In genomic region chr11:5541427-5541826, GRCh38 we compare ENCODE assay signal across 33 cellular contexts. TPM values are rescaled to one million over a fixed set of nuclear protein-coding genes. Genes with fewer than 3 reads are reported as not detected.
"Had no signal": no experiment of that assay in that cellular context is flagged by ENCODE, and none has a peak within 500 bp of the region (broad histone marks: within the 10 kb centered on the region; RNA-seq: fewer than 3 reads in every experiment).

No MANE protein-coding gene starts in this region.

- H3K4me1 ChIP-seq: adrenal gland, ascending aorta, esophagus muscularis mucosa, foreskin keratinocyte, gastrocnemius medialis, heart left ventricle had no signal

- ATAC-seq: activated CD4-positive, alpha-beta T cell treated with anti-CD3 and anti-CD28 coated beads for 36 hours; activated CD8-positive, alpha-beta memory T cell treated with anti-CD3 and anti-CD28 coated beads, Interleukin-2, amount 10 ng/mL, durations not matched to agents 7 days and 5 days; activated CD8-positive, alpha-beta T cell treated with anti-CD3 and anti-CD28 coated beads, Interleukin-2, amount 10 ng/mL, durations not matched to agents 7 days and 5 days; activated naive CD8-positive, alpha-beta T cell treated with anti-CD3 and anti-CD28 coated beads, Interleukin-2, amount 50 U/mL, for 24 hours; effector memory CD8-positive, alpha-beta T cell; foreskin keratinocyte; gastrocnemius medialis; heart left ventricle had no signal

- H3K27me3 ChIP-seq: adrenal gland, ascending aorta, esophagus muscularis mucosa, foreskin keratinocyte, gastrocnemius medialis, heart left ventricle had no signal

- H3K27ac ChIP-seq: adrenal gland, ascending aorta, esophagus muscularis mucosa, foreskin keratinocyte, gastrocnemius medialis, heart left ventricle had no signal

- H3K4me3 ChIP-seq: adrenal gland, ascending aorta, esophagus muscularis mucosa, gastrocnemius medialis, heart left ventricle had no signal

- H3K36me3 ChIP-seq: adrenal gland, ascending aorta, esophagus muscularis mucosa, gastrocnemius medialis, heart left ventricle had no signal

- H3K9me3 ChIP-seq: adrenal gland, ascending aorta, esophagus muscularis mucosa, gastrocnemius medialis had no signal

- DNase-seq: activated CD4-positive, alpha-beta memory T cell treated with anti-CD3 and anti-CD28 coated beads for 36 hours; activated CD4-positive, alpha-beta T cell treated with anti-CD3 and anti-CD28 coated beads for 36 hours; activated CD4-positive, alpha-beta T cell treated with anti-CD3 and anti-CD28 coated beads, Interleukin-2, amount 10 ng/mL, durations not matched to agents 24 days and 14 days; activated CD4-positive, CD25-positive, alpha-beta regulatory T cell; activated CD4-positive, CD25-positive, alpha-beta regulatory T cell treated with anti-CD3 and anti-CD28 coated beads, Interleukin-2, amount 50 U/mL, for 72 hours; activated CD8-positive, alpha-beta memory T cell treated with anti-CD3 and anti-CD28 coated beads, Interleukin-2, amount 10 ng/mL, durations not matched to agents 7 days and 5 days; activated CD8-positive, alpha-beta memory T cell treated with anti-CD3 and anti-CD28 coated beads, Interleukin-2, amount 50 U/mL, for 4 hours; activated CD8-positive, alpha-beta T cell treated with anti-CD3 and anti-CD28 coated beads, Interleukin-2, amount 10 ng/mL, durations not matched to agents 7 days and 5 days; activated effector memory CD4-positive, alpha-beta T cell treated with anti-CD3 and anti-CD28 coated beads, Interleukin-2, amount 50 U/mL, for 16 hours; activated naive CD4-positive, alpha-beta T cell treated with anti-CD3 and anti-CD28 coated beads for 36 hours; activated naive CD8-positive, alpha-beta T cell treated with anti-CD3 and anti-CD28 coated beads for 36 hours; activated naive CD8-positive, alpha-beta T cell treated with anti-CD3 and anti-CD28 coated beads, Interleukin-2, amount 50 U/mL, for 24 hours; activated T-cell treated with anti-CD3 and anti-CD28 coated beads, Interleukin-2, amount 50 U/mL, for 1 hour; activated T-cell treated with anti-CD3 and anti-CD28 coated beads, Interleukin-2, amount 50 U/mL, for 48 hours; adrenal gland; cortex of kidney; dermis blood vessel endothelial cell; effector CD4-positive, alpha-beta T cell; effector memory CD8-positive, alpha-beta T cell; erythroblast; foreskin keratinocyte; gastrocnemius medialis; glutamatergic neuron; heart left ventricle; T-helper 2 cell had no signal

RNA-seq across cellular contexts. Expression of gene OR52H1, which starts 6.9 kb away (rescaled TPM):
- total RNA-seq: activated CD4-positive, alpha-beta memory T cell treated with anti-CD3 and anti-CD28 coated beads for 36 hours; activated CD4-positive, alpha-beta T cell treated with anti-CD3 and anti-CD28 coated beads for 36 hours; activated CD4-positive, alpha-beta T cell treated with anti-CD3 and anti-CD28 coated beads, Interleukin-2, amount 10 ng/mL, durations not matched to agents 24 days and 14 days; activated CD8-positive, alpha-beta memory T cell treated with anti-CD3 and anti-CD28 coated beads for 36 hours; activated CD8-positive, alpha-beta memory T cell treated with anti-CD3 and anti-CD28 coated beads, Interleukin-2, amount 10 ng/mL, durations not matched to agents 7 days and 5 days; activated CD8-positive, alpha-beta T cell treated with anti-CD3 and anti-CD28 coated beads, Interleukin-2, amount 10 ng/mL, durations not matched to agents 7 days and 5 days; activated naive CD4-positive, alpha-beta T cell treated with anti-CD3 and anti-CD28 coated beads for 36 hours; activated naive CD8-positive, alpha-beta T cell treated with anti-CD3 and anti-CD28 coated beads for 36 hours; activated T-helper 1 cell treated with anti-CD3 and anti-CD28 coated beads, Interleukin-12 subunit alpha, Interleukin-12 subunit beta, Interleukin-2, Interleukin-4 antibody, amounts not matched to agents 30 ng/mL and 10 ng/mL and 1 ng/mL, durations not matched to agents 14 hours and 24 hours and 36 hours; activated T-helper 2 cell treated with anti-CD3 and anti-CD28 coated beads, Interferon-gamma antibody, Interleukin-2, Interleukin-4, amounts not matched to agents 10 μg/mL and 5 μg/mL and 100 μg/mL, durations not matched to agents 14 hours and 24 hours and 36 hours; ascending aorta; bronchial epithelial cell; cardiac septum; dermis blood vessel endothelial cell; esophagus muscularis mucosa; foreskin keratinocyte; gastrocnemius medialis had no signal
- polyA plus RNA-seq: adrenal gland, foreskin keratinocyte, heart left ventricle had no signal

RNA-seq across cellular contexts. Expression of gene UBQLNL, which starts 24.9 kb away (rescaled TPM):
- total RNA-seq: activated CD4-positive, alpha-beta T cell treated with anti-CD3 and anti-CD28 coated beads, Interleukin-2, amount 10 ng/mL, durations not matched to agents 24 days and 14 days; ascending aorta; bronchial epithelial cell; dermis blood vessel endothelial cell; foreskin keratinocyte had no signal

RNA-seq across cellular contexts. Expression of gene UBQLN3, which starts 31.7 kb away (rescaled TPM):
- total RNA-seq: activated CD4-positive, alpha-beta memory T cell treated with anti-CD3 and anti-CD28 coated beads for 36 hours; activated CD4-positive, alpha-beta T cell treated with anti-CD3 and anti-CD28 coated beads for 36 hours; activated CD4-positive, alpha-beta T cell treated with anti-CD3 and anti-CD28 coated beads, Interleukin-2, amount 10 ng/mL, durations not matched to agents 24 days and 14 days; activated CD8-positive, alpha-beta memory T cell treated with anti-CD3 and anti-CD28 coated beads for 36 hours; activated CD8-positive, alpha-beta T cell treated with anti-CD3 and anti-CD28 coated beads, Interleukin-2, amount 10 ng/mL, durations not matched to agents 7 days and 5 days; activated naive CD4-positive, alpha-beta T cell treated with anti-CD3 and anti-CD28 coated beads for 36 hours; activated naive CD8-positive, alpha-beta T cell treated with anti-CD3 and anti-CD28 coated beads for 36 hours; activated T-helper 1 cell treated with anti-CD3 and anti-CD28 coated beads, Interleukin-12 subunit alpha, Interleukin-12 subunit beta, Interleukin-2, Interleukin-4 antibody, amounts not matched to agents 30 ng/mL and 10 ng/mL and 1 ng/mL, durations not matched to agents 14 hours and 24 hours and 36 hours; activated T-helper 2 cell treated with anti-CD3 and anti-CD28 coated beads, Interferon-gamma antibody, Interleukin-2, Interleukin-4, amounts not matched to agents 10 μg/mL and 5 μg/mL and 100 μg/mL, durations not matched to agents 14 hours and 24 hours and 36 hours; ascending aorta; bronchial epithelial cell; cardiac septum; dermis blood vessel endothelial cell; foreskin keratinocyte; gastrocnemius medialis had no signal
- polyA plus RNA-seq: adrenal gland, foreskin keratinocyte, heart left ventricle had no signal

RNA-seq across cellular contexts. Expression of gene OR52B6, which starts 39.2 kb away (rescaled TPM):
- total RNA-seq: activated CD4-positive, alpha-beta memory T cell treated with anti-CD3 and anti-CD28 coated beads for 36 hours; activated CD4-positive, alpha-beta T cell treated with anti-CD3 and anti-CD28 coated beads for 36 hours; activated CD4-positive, alpha-beta T cell treated with anti-CD3 and anti-CD28 coated beads, Interleukin-2, amount 10 ng/mL, durations not matched to agents 24 days and 14 days; activated CD8-positive, alpha-beta memory T cell treated with anti-CD3 and anti-CD28 coated beads for 36 hours; activated CD8-positive, alpha-beta memory T cell treated with anti-CD3 and anti-CD28 coated beads, Interleukin-2, amount 10 ng/mL, durations not matched to agents 7 days and 5 days; activated CD8-positive, alpha-beta T cell treated with anti-CD3 and anti-CD28 coated beads, Interleukin-2, amount 10 ng/mL, durations not matched to agents 7 days and 5 days; activated naive CD4-positive, alpha-beta T cell treated with anti-CD3 and anti-CD28 coated beads for 36 hours; activated naive CD8-positive, alpha-beta T cell treated with anti-CD3 and anti-CD28 coated beads for 36 hours; activated T-helper 1 cell treated with anti-CD3 and anti-CD28 coated beads, Interleukin-12 subunit alpha, Interleukin-12 subunit beta, Interleukin-2, Interleukin-4 antibody, amounts not matched to agents 30 ng/mL and 10 ng/mL and 1 ng/mL, durations not matched to agents 14 hours and 24 hours and 36 hours; activated T-helper 2 cell treated with anti-CD3 and anti-CD28 coated beads, Interferon-gamma antibody, Interleukin-2, Interleukin-4, amounts not matched to agents 10 μg/mL and 5 μg/mL and 100 μg/mL, durations not matched to agents 14 hours and 24 hours and 36 hours; adrenal gland; ascending aorta; bronchial epithelial cell; cardiac septum; cerebellum; dermis blood vessel endothelial cell; esophagus muscularis mucosa; foreskin keratinocyte; gastrocnemius medialis; heart left ventricle had no signal
- polyA plus RNA-seq: adrenal gland, foreskin keratinocyte, heart left ventricle had no signal

RNA-seq across cellular contexts. Expression of gene OR52D1, which starts 52.9 kb away (rescaled TPM):
- total RNA-seq: activated CD4-positive, alpha-beta memory T cell treated with anti-CD3 and anti-CD28 coated beads for 36 hours; activated CD4-positive, alpha-beta T cell treated with anti-CD3 and anti-CD28 coated beads for 36 hours; activated CD4-positive, alpha-beta T cell treated with anti-CD3 and anti-CD28 coated beads, Interleukin-2, amount 10 ng/mL, durations not matched to agents 24 days and 14 days; activated CD8-positive, alpha-beta memory T cell treated with anti-CD3 and anti-CD28 coated beads for 36 hours; activated CD8-positive, alpha-beta memory T cell treated with anti-CD3 and anti-CD28 coated beads, Interleukin-2, amount 10 ng/mL, durations not matched to agents 7 days and 5 days; activated CD8-positive, alpha-beta T cell treated with anti-CD3 and anti-CD28 coated beads, Interleukin-2, amount 10 ng/mL, durations not matched to agents 7 days and 5 days; activated naive CD4-positive, alpha-beta T cell treated with anti-CD3 and anti-CD28 coated beads for 36 hours; activated naive CD8-positive, alpha-beta T cell treated with anti-CD3 and anti-CD28 coated beads for 36 hours; activated T-helper 1 cell treated with anti-CD3 and anti-CD28 coated beads, Interleukin-12 subunit alpha, Interleukin-12 subunit beta, Interleukin-2, Interleukin-4 antibody, amounts not matched to agents 30 ng/mL and 10 ng/mL and 1 ng/mL, durations not matched to agents 14 hours and 24 hours and 36 hours; activated T-helper 2 cell treated with anti-CD3 and anti-CD28 coated beads, Interferon-gamma antibody, Interleukin-2, Interleukin-4, amounts not matched to agents 10 μg/mL and 5 μg/mL and 100 μg/mL, durations not matched to agents 14 hours and 24 hours and 36 hours; adrenal gland; ascending aorta; bronchial epithelial cell; cardiac septum; cerebellum; dermis blood vessel endothelial cell; esophagus muscularis mucosa; foreskin keratinocyte; gastrocnemius medialis; heart left ventricle had no signal
- polyA plus RNA-seq: adrenal gland, foreskin keratinocyte, heart left ventricle had no signal
